20 cellular contexts compared by ENCODE assay signal in genomic region chr11:35962373-35963138, GRCh38.
"Had no signal": no experiment of that assay in that cellular context is flagged by ENCODE, and none has a peak within 500 bp of the region (broad histone marks: within the 10 kb centered on the region; RNA-seq: fewer than 3 reads in every experiment).

No MANE protein-coding gene starts in this region.

- H3K36me3 Mint-ChIP-seq: activated CD4-positive, alpha-beta memory T cell treated with anti-CD3 and anti-CD28 coated beads for 36 hours; activated naive CD8-positive, alpha-beta T cell had no signal

- H3K4me1 ChIP-seq: foreskin keratinocyte had no signal

- H3K9me3 Mint-ChIP-seq: activated CD4-positive, alpha-beta memory T cell treated with anti-CD3 and anti-CD28 coated beads for 36 hours had no signal

- H3K36me3 ChIP-seq: heart left ventricle, suprapubic skin had no signal

- H3K4me3 ChIP-seq: heart left ventricle, suprapubic skin had no signal

- H3K27me3 ChIP-seq: foreskin keratinocyte, heart left ventricle, suprapubic skin had no signal

- H3K27ac ChIP-seq: foreskin keratinocyte, suprapubic skin, VCaP had no signal

- H3K27me3 Mint-ChIP-seq: brain, type B pancreatic cell had no signal

- H3K9me3 ChIP-seq: heart left ventricle, suprapubic skin had no signal

- H3K4me3 Mint-ChIP-seq: activated CD4-positive, alpha-beta memory T cell treated with anti-CD3 and anti-CD28 coated beads for 36 hours; activated naive CD8-positive, alpha-beta T cell; brain; endodermal cell; nephron; type B pancreatic cell had no signal

- DNase-seq: activated CD4-positive, alpha-beta memory T cell treated with anti-CD3 and anti-CD28 coated beads for 36 hours; activated gamma-delta T cell; activated T-cell treated with anti-CD3 and anti-CD28 coated beads, Interleukin-2, amount 50 U/mL, for 48 hours; amygdala; dermis blood vessel endothelial cell; endodermal cell; erythroblast; foreskin keratinocyte; heart left ventricle; mesenchymal stem cell; stimulated activated CD4-positive, alpha-beta T cell treated with anti-CD3 and anti-CD28 coated beads, Interleukin-2, amount 100 ng/mL, for 48 hours; stimulated activated naive CD4-positive, alpha-beta T cell treated with Interleukin-2 at 50 U/mL for 16 hours; T-helper 9 cell had no signal

- H3K27ac Mint-ChIP-seq: activated CD4-positive, alpha-beta memory T cell treated with anti-CD3 and anti-CD28 coated beads for 36 hours; activated naive CD8-positive, alpha-beta T cell; brain; endodermal cell; nephron; type B pancreatic cell had no signal

- ATAC-seq: foreskin keratinocyte, left lobe of liver had no signal
